9 cellular contexts compared by ENCODE assay signal in genomic region chr6:79466222-79466834, GRCh38.
DNase-seq lines count a peak whose midpoint lies in the region; ATAC-seq and TF ChIP-seq lines count a peak whose summit lies in the region.
"Had no signal": no experiment of that assay in that cellular context is flagged by ENCODE, and none has a peak within 500 bp of the region (broad histone marks: within the 10 kb centered on the region; RNA-seq: fewer than 3 reads in every experiment).

No MANE protein-coding gene starts in this region.

- no peaks in the 10 kb centered on the region for H3K4me1 Mint-ChIP-seq in endothelial cell (ENCODE audit: unreplicated experiment)
- peaks cover 38% of the 10 kb centered on the region for H3K4me1 Mint-ChIP-seq in progenitor cell of endocrine pancreas (ENCODE audit: low read depth)
- H3K4me1 Mint-ChIP-seq: activated naive CD8-positive, alpha-beta T cell treated with anti-CD3 and anti-CD28 coated beads, Interleukin-2, amount 10 ng/mL, durations not matched to agents 7 days and 5 days had no signal

- POLR2A ChIA-PET in AG04449 (lab: Yijun Ruan, JAX) = no interaction called here

- TF ChIP-seq CTCF in AG04449 (IDR thresholded peaks at IDR 0.05; ENCODE audit: insufficient read depth, low read length, missing control alignments) (peak; percentile 14), endothelial cell (IDR thresholded peaks at IDR 0.05; ENCODE audit: unreplicated experiment) (peak; percentile 74), progenitor cell of endocrine pancreas (IDR thresholded peaks at IDR 0.05; ENCODE audit: unreplicated experiment) (peak; percentile 62)

- H3K27ac Mint-ChIP-seq in endothelial cell (ENCODE audit: unreplicated experiment) (no peak overlapping the region), progenitor cell of endocrine pancreas (no peak overlapping the region)
- H3K27ac Mint-ChIP-seq: activated naive CD8-positive, alpha-beta T cell treated with anti-CD3 and anti-CD28 coated beads, Interleukin-2, amount 10 ng/mL, durations not matched to agents 7 days and 5 days had no signal

- H3K36me3 Mint-ChIP-seq in endothelial cell (ENCODE audit: low read depth, unreplicated experiment) (no peaks in the 10 kb centered on the region), progenitor cell of endocrine pancreas (ENCODE audit: insufficient read depth) (no peaks in the 10 kb centered on the region)
- H3K36me3 Mint-ChIP-seq: activated naive CD8-positive, alpha-beta T cell treated with anti-CD3 and anti-CD28 coated beads, Interleukin-2, amount 10 ng/mL, durations not matched to agents 7 days and 5 days had no signal

- no peak overlapping the region for H3K4me3 ChIP-seq in AG04449 (ENCODE audit: low read depth, low read length)

- no peak overlapping the region for H3K4me3 Mint-ChIP-seq in endothelial cell (ENCODE audit: unreplicated experiment)
- no peak overlapping the region for H3K4me3 Mint-ChIP-seq in progenitor cell of endocrine pancreas (ENCODE audit: low read depth)
- H3K4me3 Mint-ChIP-seq: activated naive CD8-positive, alpha-beta T cell treated with anti-CD3 and anti-CD28 coated beads, Interleukin-2, amount 10 ng/mL, durations not matched to agents 7 days and 5 days had no signal

- CTCF ChIA-PET in AG04449 (lab: Yijun Ruan, JAX) = interaction anchor here (0.8 to 1.1 kb wide), 3 partner anchors 9 to 386 kb away, joined by 3 to 5 read pairs (median 4); no protein-coding TSS in a partner anchor

- no peaks in the 10 kb centered on the region for H3K27me3 Mint-ChIP-seq in endothelial cell (ENCODE audit: unreplicated experiment)
- H3K27me3 Mint-ChIP-seq in progenitor cell of endocrine pancreas = no peaks in the 10 kb centered on the region

- no peaks in the 10 kb centered on the region for H3K9me3 Mint-ChIP-seq in endothelial cell (ENCODE audit: unreplicated experiment)
- no peaks in the 10 kb centered on the region for H3K9me3 Mint-ChIP-seq in progenitor cell of endocrine pancreas (ENCODE audit: low read depth)
- H3K9me3 Mint-ChIP-seq: activated naive CD8-positive, alpha-beta T cell treated with anti-CD3 and anti-CD28 coated beads, Interleukin-2, amount 10 ng/mL, durations not matched to agents 7 days and 5 days had no signal

- DNase-seq in AG04449 (ENCODE audit: low read depth, low spot score) (no peak), NCI-H446 (lab: John Stamatoyannopoulos, UW) (peak; percentile 36 to 42), endothelial cell (ENCODE audit: low spot score) (no peak), progenitor cell of endocrine pancreas (ENCODE audit: low spot score, unreplicated experiment) (no peak), NCI-H226 (no peak), activated gamma-delta T cell treated with Interleukin-2 at 50 U/mL for 16 hours (no peak)
- DNase-seq in activated T-cell treated with anti-CD3 and anti-CD28 coated beads, Interleukin-2, amount 50 U/mL, for 48 hours = no peak
- DNase-seq: activated naive CD8-positive, alpha-beta T cell treated with anti-CD3 and anti-CD28 coated beads, Interleukin-2, amount 10 ng/mL, durations not matched to agents 7 days and 5 days had no signal

- peak; percentile 64 for ATAC-seq in GM18867 (IDR thresholded peaks at IDR 0.05; ENCODE audit: unreplicated experiment)

Comparison
In these comparisons a context has a peak if more than half of its experiments do, and no peak if none do; other contexts are left out.
1. DNase-seq: peak in NCI-H446 (2 of 2); none in AG04449 (single experiment), endothelial cell (single experiment), progenitor cell of endocrine pancreas (single experiment), NCI-H226 (single experiment), activated T-cell treated with anti-CD3 and anti-CD28 coated beads, Interleukin-2, amount 50 U/mL, for 48 hours (0 of 2) and activated gamma-delta T cell treated with Interleukin-2 at 50 U/mL for 16 hours (single experiment).
2. CTCF ChIP-seq: peak in every context shown above with its lines; median percentile 74 in endothelial cell; 62 in progenitor cell of endocrine pancreas; 14 in AG04449.